34 cellular contexts compared by ENCODE assay signal in the genomic region with DNA sequence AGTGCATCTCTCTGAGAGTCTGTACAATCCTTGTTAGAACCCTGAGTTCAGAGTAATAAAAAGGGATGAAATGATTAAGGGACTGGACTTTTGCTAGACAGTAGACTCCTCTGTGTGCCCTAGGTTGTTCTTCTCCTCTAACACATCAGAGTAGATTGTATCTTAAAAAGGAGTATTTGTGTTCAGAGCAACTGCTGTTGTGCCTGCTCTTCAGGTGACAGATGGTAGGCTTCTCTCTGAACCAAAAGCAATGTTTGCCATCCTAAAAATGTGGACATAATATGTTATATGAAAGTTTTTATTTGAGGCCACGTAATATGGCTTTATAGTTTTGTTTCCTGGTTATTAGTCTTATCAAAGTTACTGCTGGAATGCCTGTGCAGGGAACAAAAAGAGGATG.
"Had no signal": no experiment of that assay in that cellular context is flagged by ENCODE, and none has a peak within 500 bp of the region (broad histone marks: within the 10 kb centered on the region; RNA-seq: fewer than 3 reads in every experiment).

No MANE protein-coding gene starts in this region.

- H3K9ac ChIP-seq: KMS-11 had no signal

- H3K4me2 ChIP-seq: KMS-11 had no signal

- H3K27ac ChIP-seq: KMS-11 had no signal

- H3K9me3 ChIP-seq: MG63 had no signal

- H3K27me3 ChIP-seq: MG63 had no signal

- H3K36me3 ChIP-seq: MG63 had no signal

- DNase-seq: Karpas-422, Kasumi-1, MG63, MM.1S, MV-4-11, NCI-H1048, NCI-H1092, NCI-H1092 treated with DMSO at 0.1 percent for 48 hours, NCI-H1105, NCI-H1105 treated with DMSO at 0.1 percent for 48 hours, NCI-H1417, NCI-H1417 treated with DMSO at 0.1 percent for 48 hours, NCI-H1436, NCI-H1436 treated with DMSO at 0.1 percent for 48 hours, NCI-H146, NCI-H1694, NCI-H1694 treated with DMSO at 0.1 percent for 48 hours, NCI-H187, NCI-H187 treated with DMSO at 0.1 percent for 48 hours, NCI-H1930, NCI-H2029, NCI-H2029 treated with DMSO at 0.1 percent for 48 hours, NCI-H2081, NCI-H2081 treated with DMSO at 0.1 percent for 48 hours, NCI-H2107, NCI-H2171, NCI-H2171 treated with DMSO at 0.1 percent for 48 hours, NCI-H2227 treated with DMSO at 0.1 percent for 48 hours, NCI-H226, NCI-H345, NCI-H446, NCI-H446 treated with DMSO at 0.1 percent for 48 hours, NCI-H510A treated with DMSO at 0.1 percent for 48 hours had no signal

- H3K4me3 ChIP-seq: MG63 had no signal
